ENCODE assay signal across 9 cellular contexts in genomic region chr9:136525841-136526499, GRCh38. TPM values are rescaled to one million over a fixed set of nuclear protein-coding genes. Genes with fewer than 3 reads are reported as not detected.
DNase-seq lines count a peak whose midpoint lies in the region; TF ChIP-seq lines count a peak whose summit lies in the region.
"Had no signal": no experiment of that assay in that cellular context is flagged by ENCODE, and none has a peak within 500 bp of the region (broad histone marks: within the 10 kb centered on the region; RNA-seq: fewer than 3 reads in every experiment).

No MANE protein-coding gene starts in this region.

- H2BK120ac ChIP-seq in neuronal stem cell (ENCODE audit: low read depth, low read length) = peak overlapping the region; percentile 87

- peak overlapping the region; percentile 95 for H2BK5ac ChIP-seq in neuronal stem cell (ENCODE audit: low read length)

- peaks cover 19% of the 10 kb centered on the region for H3K36me3 ChIP-seq in BLaER1
- H3K36me3 ChIP-seq in neuronal stem cell (replicated peaks in 1 of 2; ENCODE audit: control insufficient read depth in 2 of 2, insufficient read depth in 2 of 2, low read length in 2 of 2) = peaks cover 25 to 48% of the 10 kb centered on the region in 2 donors
- H3K36me3 ChIP-seq in adrenal gland (replicated peaks in 1 of 2) = no peaks in the 10 kb centered on the region
- H3K36me3 ChIP-seq: BE2C had no signal

- H3K9me3 ChIP-seq in BLaER1 (no peaks in the 10 kb centered on the region), neuronal stem cell (replicated peaks in 1 of 2; ENCODE audit: control insufficient read depth in 2 of 2, insufficient read depth in 1 of 2, low read depth in 1 of 2, low read length in 2 of 2) (peaks cover 0 to 2% of the 10 kb centered on the region in 2 donors), adrenal gland (replicated peaks in 1 of 3) (no peaks in the 10 kb centered on the region)
- H3K9me3 ChIP-seq: BE2C had no signal

- TF ChIP-seq CTCF in adrenal gland (IDR thresholded peaks at IDR 0.05) = no peak

- H2BK12ac ChIP-seq in neuronal stem cell (ENCODE audit: low read length) = no peak overlapping the region

- no CpG with 5 or more reads among the region's 30 CpGs for WGBS in neuronal stem cell (ENCODE audit: extremely low coverage in 2 of 2, insufficient read length in 2 of 2, insufficient replicate concordance in 1 of 2), 2 donors
- 51 to 65% (median 55%) methylated on average over 4 to 30 of the region's 30 CpGs for WGBS in adrenal gland, 4 donors

- peak overlapping the region; percentile 58 for H2BK15ac ChIP-seq in neuronal stem cell (ENCODE audit: low read length)

- no peak for TF ChIP-seq POLR2A in adrenal gland (IDR thresholded peaks at IDR 0.05)

- peak overlapping the region; percentile 96 for H3K4me2 ChIP-seq in BLaER1
- H3K4me2 ChIP-seq in neuronal stem cell (ENCODE audit: insufficient read depth, low read length, poor library complexity, severe bottlenecking) = no peak overlapping the region

- intact Hi-C loops in head of caudate nucleus (cut with DNase I) = loop anchor here (2.0 kb wide), 1 partner anchor 19 kb away; no protein-coding TSS in a partner anchor
- intact Hi-C loops in adrenal gland (cut with DNase I) = no loop called here

- H2AK5ac ChIP-seq in neuronal stem cell (ENCODE audit: low read depth, low read length) = peak overlapping the region; percentile 99

- peaks cover 100% of the 10 kb centered on the region for H3K4me1 ChIP-seq in BLaER1
- peaks cover 0 to 46% of the 10 kb centered on the region in 2 donors for H3K4me1 ChIP-seq in neuronal stem cell (ENCODE audit: control insufficient read depth in 2 of 2, insufficient read depth in 1 of 2, low read depth in 1 of 2, low read length in 2 of 2)
- peaks cover 0 to 23% of the 10 kb centered on the region in 2 donors for H3K4me1 ChIP-seq in adrenal gland (replicated peaks in 1 of 2)
- H3K4me1 ChIP-seq: BE2C had no signal

- H3K23ac ChIP-seq in neuronal stem cell (ENCODE audit: low read depth, low read length, poor library complexity) = peak overlapping the region; percentile 73

- H3K27me3 ChIP-seq in BLaER1 (no peaks in the 10 kb centered on the region), neuronal stem cell (ENCODE audit: control insufficient read depth in 3 of 3, insufficient read depth in 3 of 3, low read depth in 1 of 3, low read length in 3 of 3) (no peaks in the 10 kb centered on the region), adrenal gland (no peaks in the 10 kb centered on the region)

- peaks cover 97% of the 10 kb centered on the region for H4K20me1 ChIP-seq in BLaER1

- peak overlapping the region; percentile 96 for H3K18ac ChIP-seq in neuronal stem cell (ENCODE audit: low read length)

- H3K27ac ChIP-seq in BLaER1 (peak overlapping the region; percentile 72), neuronal stem cell (replicated peaks; ENCODE audit: low read length) (peak overlapping the region; percentile 83), adrenal gland (peak overlapping the region in 1 of 5 donors; percentile 40)

- H3K4me3 ChIP-seq in BLaER1 (peak overlapping the region; percentile 54), neuronal stem cell (ENCODE audit: low read length in 2 of 2) (no peak overlapping the region), adrenal gland (no peak overlapping the region)

- peaks cover 60% of the 10 kb centered on the region for H3K79me1 ChIP-seq in neuronal stem cell (ENCODE audit: low read depth, low read length)

- H3K14ac ChIP-seq in neuronal stem cell (ENCODE audit: low read length) = peak overlapping the region; percentile 21

- DNase-seq in NCI-H774 (lab: John Stamatoyannopoulos, UW) = peak; percentile 38
- peak; percentile 84 to 98 (median 93) for DNase-seq in head of caudate nucleus
- DNase-seq in neuronal stem cell (ENCODE audit: low spot score) = no peak
- no peak for DNase-seq in stimulated activated CD4-positive, alpha-beta T cell treated with anti-CD3 and anti-CD28 coated beads, Interleukin-4, amount 100 ng/mL, for 1 hour
- DNase-seq in adrenal gland = no peak
- no peak for DNase-seq in HK-2 (ENCODE audit: unreplicated experiment)
- DNase-seq in amniotic stem cell (lab: John Stamatoyannopoulos, UW) = no peak
- DNase-seq: BE2C had no signal

- no peak overlapping the region for H2AFZ ChIP-seq in neuronal stem cell (ENCODE audit: low read length)

- H3K9ac ChIP-seq in BLaER1 = peak overlapping the region; percentile 66
- H3K9ac ChIP-seq in neuronal stem cell (ENCODE audit: low read depth, low read length, poor library complexity) = peak overlapping the region; percentile 12

- no peak overlapping the region for H4K91ac ChIP-seq in neuronal stem cell (ENCODE audit: low read depth, low read length, poor library complexity)

- H4K8ac ChIP-seq in neuronal stem cell (ENCODE audit: low read depth, low read length) = peak overlapping the region; percentile 65

- peak overlapping the region; percentile 89 for H3K4ac ChIP-seq in neuronal stem cell (ENCODE audit: low read length)

RNA-seq across cellular contexts. Expression of gene NOTCH1, which starts 19.9 kb away (rescaled TPM):
- polyA plus RNA-seq in neuronal stem cell (2013, experiment 1 of 2) = 32.9 TPM
- polyA plus RNA-seq in neuronal stem cell (2013, experiment 2 of 2) = 33.2 TPM
- 10 to 100 TPM; 18.1 to 31.5 (median 25.7) TPM for total RNA-seq in adrenal gland
- polyA plus RNA-seq in adrenal gland = 10 to 100 TPM in 1 of 3 donors, 1 to 10 TPM in 1, under 1 TPM in 1; 0.81 to 21.2 (median 6.2) TPM

RNA-seq across cellular contexts. Expression of gene SEC16A, which starts 43.1 kb away (rescaled TPM):
- polyA plus RNA-seq in neuronal stem cell (2013, experiment 1 of 2) = 14.7 TPM
- 15.9 TPM for polyA plus RNA-seq in neuronal stem cell (2013, experiment 2 of 2)
- total RNA-seq in adrenal gland = 100 to 1,000 TPM in 1 of 8 donors, 10 to 100 TPM in 7; 48.4 to 107 (median 56.5) TPM
- 10 to 100 TPM; 52.0 to 81.6 (median 77.0) TPM for polyA plus RNA-seq in adrenal gland

Comparison
In these comparisons a context has a peak if more than half of its experiments do, and no peak if none do; other contexts are left out.
1. DNase-seq: peak in NCI-H774 (single experiment) and head of caudate nucleus (42 of 42); none in neuronal stem cell (single experiment), stimulated activated CD4-positive, alpha-beta T cell treated with anti-CD3 and anti-CD28 coated beads, Interleukin-4, amount 100 ng/mL, for 1 hour (single experiment), adrenal gland (0 of 7), HK-2 (single experiment) and amniotic stem cell (single experiment).